Comparison of ENCODE assay signal across 15 cellular contexts in genomic region chr6:121767254-121767653, GRCh38.
"Had no signal": no experiment of that assay in that cellular context is flagged by ENCODE, and none has a peak within 500 bp of the region (broad histone marks: within the 10 kb centered on the region; RNA-seq: fewer than 3 reads in every experiment).

No MANE protein-coding gene starts in this region.

- H3K9me3 ChIP-seq: breast epithelium, esophagus squamous epithelium had no signal

- H3K36me3 ChIP-seq: breast epithelium, esophagus squamous epithelium, gastroesophageal sphincter had no signal

- DNase-seq: activated CD4-positive, alpha-beta T cell treated with anti-CD3 and anti-CD28 coated beads for 1 hour; activated CD4-positive, alpha-beta T cell treated with anti-CD3 and anti-CD28 coated beads, Interleukin-2, amount 50 U/mL, for 48 hours; activated CD8-positive, alpha-beta memory T cell treated with anti-CD3 and anti-CD28 coated beads, Interleukin-2, amount 10 ng/mL, durations not matched to agents 7 days and 5 days; activated effector memory CD4-positive, alpha-beta T cell treated with Interleukin-2 at 50 U/mL for 16 hours; activated T-cell treated with anti-CD3 and anti-CD28 coated beads, Interleukin-2, amount 50 U/mL, for 24 hours; amygdala; dorsolateral prefrontal cortex; esophagus squamous epithelium; hypothalamus; occipital lobe; T-helper 9 cell had no signal

- H3K4me1 ChIP-seq: breast epithelium, esophagus squamous epithelium had no signal

- H3K4me3 ChIP-seq: breast epithelium, esophagus squamous epithelium, gastroesophageal sphincter had no signal

- H3K27ac ChIP-seq: breast epithelium, gastroesophageal sphincter, skin epidermis had no signal

- H3K27me3 ChIP-seq: breast epithelium, dorsolateral prefrontal cortex, esophagus squamous epithelium, gastroesophageal sphincter had no signal

- ATAC-seq: activated CD8-positive, alpha-beta memory T cell treated with anti-CD3 and anti-CD28 coated beads, Interleukin-2, amount 10 ng/mL, durations not matched to agents 7 days and 5 days; gastroesophageal sphincter; natural killer cell treated with Interleukin-12 subunit alpha and Interleukin-12 subunit beta and Interleukin-15 and Interleukin-18, amount 100 ng/mL, for 72 hours had no signal
